ENCODE assay signal across 1 cellular context in the genomic region with DNA sequence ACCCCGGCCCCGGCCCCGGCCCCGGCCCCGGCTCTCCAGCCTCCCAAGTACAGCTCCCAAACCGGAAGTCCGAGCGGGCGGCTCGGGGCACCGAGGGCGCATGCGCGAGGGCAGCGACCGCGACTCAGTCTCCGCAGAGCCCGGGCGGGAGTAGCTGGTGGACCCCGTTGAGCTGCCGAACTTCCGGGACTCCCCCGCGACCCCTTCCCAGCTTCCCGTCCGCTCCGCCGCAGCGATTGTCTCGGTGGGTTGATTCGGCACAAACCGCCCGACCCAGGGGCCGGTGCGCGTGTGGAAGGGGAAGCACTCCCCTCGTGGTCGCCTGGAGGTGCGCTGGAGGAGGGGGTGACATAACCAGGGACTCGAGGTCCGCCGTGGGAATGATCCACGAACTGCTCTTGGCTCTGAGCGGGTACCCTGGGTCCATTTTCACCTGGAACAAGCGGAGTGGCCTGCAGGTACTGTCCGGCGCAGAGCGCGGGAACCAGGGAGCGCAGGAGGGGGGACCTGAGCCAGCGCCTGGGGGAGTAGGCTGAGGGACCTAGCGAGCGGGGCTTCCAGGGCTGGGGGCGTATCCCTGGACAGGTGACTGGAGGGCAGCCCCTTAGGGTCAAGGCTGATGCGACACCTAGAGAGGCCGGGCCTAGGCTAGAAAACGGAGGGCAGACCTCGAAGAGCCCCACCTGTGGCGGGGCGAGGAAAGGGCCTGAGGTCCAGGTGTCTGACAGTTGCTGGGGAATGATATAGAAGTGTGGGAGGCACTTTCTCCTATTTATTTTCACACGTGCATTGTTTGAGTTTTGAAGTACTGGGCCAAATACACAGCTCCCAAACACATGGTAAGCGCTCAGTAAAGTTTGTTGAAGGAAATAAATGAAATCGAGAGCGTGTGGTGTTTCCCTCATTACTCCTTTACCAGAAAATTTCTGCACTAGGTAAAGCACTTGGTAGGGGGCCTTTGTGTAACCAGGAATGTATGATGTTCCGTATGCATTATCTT.
A peak's percentile ranks its signal among the peaks of the same experiment; 100 is the strongest.
TF ChIP-seq lines count a peak whose summit lies in the region.

A gene with protein sequence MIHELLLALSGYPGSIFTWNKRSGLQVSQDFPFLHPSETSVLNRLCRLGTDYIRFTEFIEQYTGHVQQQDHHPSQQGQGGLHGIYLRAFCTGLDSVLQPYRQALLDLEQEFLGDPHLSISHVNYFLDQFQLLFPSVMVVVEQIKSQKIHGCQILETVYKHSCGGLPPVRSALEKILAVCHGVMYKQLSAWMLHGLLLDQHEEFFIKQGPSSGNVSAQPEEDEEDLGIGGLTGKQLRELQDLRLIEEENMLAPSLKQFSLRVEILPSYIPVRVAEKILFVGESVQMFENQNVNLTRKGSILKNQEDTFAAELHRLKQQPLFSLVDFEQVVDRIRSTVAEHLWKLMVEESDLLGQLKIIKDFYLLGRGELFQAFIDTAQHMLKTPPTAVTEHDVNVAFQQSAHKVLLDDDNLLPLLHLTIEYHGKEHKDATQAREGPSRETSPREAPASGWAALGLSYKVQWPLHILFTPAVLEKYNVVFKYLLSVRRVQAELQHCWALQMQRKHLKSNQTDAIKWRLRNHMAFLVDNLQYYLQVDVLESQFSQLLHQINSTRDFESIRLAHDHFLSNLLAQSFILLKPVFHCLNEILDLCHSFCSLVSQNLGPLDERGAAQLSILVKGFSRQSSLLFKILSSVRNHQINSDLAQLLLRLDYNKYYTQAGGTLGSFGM (plus strand): TSS at position 127 of the 1,000 bp plus-strand sequence. CDS start 254 bp downstream, at position 381.
A gene (minus strand): TSS at position 69 of the 1,000 bp plus-strand sequence. CDS start 1,130 bp downstream, outside the sequence.

TF ChIP-seq in HepG2, 621 proteins besides CTCF, POLR2A, EP300 and RAD21 (continued from another document and continues in another):
- no peak for TF ChIP-seq NAIF1 (CRISPR knock-in tag; IDR thresholded peaks at IDR 0.05; ENCODE audit: borderline replicate concordance)
- TF ChIP-seq RBFOX2 (IDR thresholded peaks at IDR 0.05; ENCODE audit: low read depth, low read length) = peak; percentile 88
- TF ChIP-seq, protein P1, sequence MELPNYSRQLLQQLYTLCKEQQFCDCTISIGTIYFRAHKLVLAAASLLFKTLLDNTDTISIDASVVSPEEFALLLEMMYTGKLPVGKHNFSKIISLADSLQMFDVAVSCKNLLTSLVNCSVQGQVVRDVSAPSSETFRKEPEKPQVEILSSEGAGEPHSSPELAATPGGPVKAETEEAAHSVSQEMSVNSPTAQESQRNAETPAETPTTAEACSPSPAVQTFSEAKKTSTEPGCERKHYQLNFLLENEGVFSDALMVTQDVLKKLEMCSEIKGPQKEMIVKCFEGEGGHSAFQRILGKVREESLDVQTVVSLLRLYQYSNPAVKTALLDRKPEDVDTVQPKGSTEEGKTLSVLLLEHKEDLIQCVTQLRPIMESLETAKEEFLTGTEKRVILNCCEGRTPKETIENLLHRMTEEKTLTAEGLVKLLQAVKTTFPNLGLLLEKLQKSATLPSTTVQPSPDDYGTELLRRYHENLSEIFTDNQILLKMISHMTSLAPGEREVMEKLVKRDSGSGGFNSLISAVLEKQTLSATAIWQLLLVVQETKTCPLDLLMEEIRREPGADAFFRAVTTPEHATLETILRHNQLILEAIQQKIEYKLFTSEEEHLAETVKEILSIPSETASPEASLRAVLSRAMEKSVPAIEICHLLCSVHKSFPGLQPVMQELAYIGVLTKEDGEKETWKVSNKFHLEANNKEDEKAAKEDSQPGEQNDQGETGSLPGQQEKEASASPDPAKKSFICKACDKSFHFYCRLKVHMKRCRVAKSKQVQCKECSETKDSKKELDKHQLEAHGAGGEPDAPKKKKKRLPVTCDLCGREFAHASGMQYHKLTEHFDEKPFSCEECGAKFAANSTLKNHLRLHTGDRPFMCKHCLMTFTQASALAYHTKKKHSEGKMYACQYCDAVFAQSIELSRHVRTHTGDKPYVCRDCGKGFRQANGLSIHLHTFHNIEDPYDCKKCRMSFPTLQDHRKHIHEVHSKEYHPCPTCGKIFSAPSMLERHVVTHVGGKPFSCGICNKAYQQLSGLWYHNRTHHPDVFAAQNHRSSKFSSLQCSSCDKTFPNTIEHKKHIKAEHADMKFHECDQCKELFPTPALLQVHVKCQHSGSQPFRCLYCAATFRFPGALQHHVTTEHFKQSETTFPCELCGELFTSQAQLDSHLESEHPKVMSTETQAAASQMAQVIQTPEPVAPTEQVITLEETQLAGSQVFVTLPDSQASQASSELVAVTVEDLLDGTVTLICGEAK (IDR thresholded peaks at IDR 0.05) = 0 out of 2 replicates have a peak, but pooled peaks have one; percentile 21
- TF ChIP-seq, protein P1 (CRISPR knock-in tag; IDR thresholded peaks at IDR 0.05) = no peak; the same call in none of the 2 replicates
- peak; percentile 87; the same call in 1 of the 2 replicates for TF ChIP-seq ZNF879 (CRISPR knock-in tag; IDR thresholded peaks at IDR 0.05)
- TF ChIP-seq, protein P2, sequence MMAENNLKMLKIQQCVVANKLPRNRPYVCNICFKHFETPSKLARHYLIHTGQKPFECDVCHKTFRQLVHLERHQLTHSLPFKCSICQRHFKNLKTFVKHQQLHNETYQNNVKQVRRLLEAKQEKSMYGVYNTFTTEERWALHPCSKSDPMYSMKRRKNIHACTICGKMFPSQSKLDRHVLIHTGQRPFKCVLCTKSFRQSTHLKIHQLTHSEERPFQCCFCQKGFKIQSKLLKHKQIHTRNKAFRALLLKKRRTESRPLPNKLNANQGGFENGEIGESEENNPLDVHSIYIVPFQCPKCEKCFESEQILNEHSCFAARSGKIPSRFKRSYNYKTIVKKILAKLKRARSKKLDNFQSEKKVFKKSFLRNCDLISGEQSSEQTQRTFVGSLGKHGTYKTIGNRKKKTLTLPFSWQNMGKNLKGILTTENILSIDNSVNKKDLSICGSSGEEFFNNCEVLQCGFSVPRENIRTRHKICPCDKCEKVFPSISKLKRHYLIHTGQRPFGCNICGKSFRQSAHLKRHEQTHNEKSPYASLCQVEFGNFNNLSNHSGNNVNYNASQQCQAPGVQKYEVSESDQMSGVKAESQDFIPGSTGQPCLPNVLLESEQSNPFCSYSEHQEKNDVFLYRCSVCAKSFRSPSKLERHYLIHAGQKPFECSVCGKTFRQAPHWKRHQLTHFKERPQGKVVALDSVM (CRISPR knock-in tag; IDR thresholded peaks at IDR 0.05) = peak; percentile 62; the same call in 1 of the 2 replicates
- no peak for TF ChIP-seq TEAD2 (CRISPR knock-in tag; IDR thresholded peaks at IDR 0.05)
- no peak for TF ChIP-seq ZNF20 (CRISPR knock-in tag; IDR thresholded peaks at IDR 0.05)
- no peak for TF ChIP-seq NFRKB (IDR thresholded peaks at IDR 0.05)
- no peak for TF ChIP-seq RXRB (CRISPR knock-in tag; IDR thresholded peaks at IDR 0.05; ENCODE audit: borderline replicate concordance)
- TF ChIP-seq SRF (IDR thresholded peaks at IDR 0.05; ENCODE audit: low read depth, low read length) = no peak
- peak; percentile 67; the same call in 1 of the 2 replicates for TF ChIP-seq SP4 (CRISPR knock-in tag; IDR thresholded peaks at IDR 0.05)
- TF ChIP-seq NR2F1 (CRISPR knock-in tag; IDR thresholded peaks at IDR 0.05) = peak in 1 of 2 experiments; percentile 67; a peak in 2 of 4 replicates
- peak; percentile 84 for TF ChIP-seq ZNF253 (CRISPR knock-in tag; IDR thresholded peaks at IDR 0.05; ENCODE audit: borderline replicate concordance)
- TF ChIP-seq, protein P3, sequence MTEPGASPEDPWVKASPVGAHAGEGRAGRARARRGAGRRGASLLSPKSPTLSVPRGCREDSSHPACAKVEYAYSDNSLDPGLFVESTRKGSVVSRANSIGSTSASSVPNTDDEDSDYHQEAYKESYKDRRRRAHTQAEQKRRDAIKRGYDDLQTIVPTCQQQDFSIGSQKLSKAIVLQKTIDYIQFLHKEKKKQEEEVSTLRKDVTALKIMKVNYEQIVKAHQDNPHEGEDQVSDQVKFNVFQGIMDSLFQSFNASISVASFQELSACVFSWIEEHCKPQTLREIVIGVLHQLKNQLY (CRISPR knock-in tag; IDR thresholded peaks at IDR 0.05) = no peak
- TF ChIP-seq, protein P4, sequence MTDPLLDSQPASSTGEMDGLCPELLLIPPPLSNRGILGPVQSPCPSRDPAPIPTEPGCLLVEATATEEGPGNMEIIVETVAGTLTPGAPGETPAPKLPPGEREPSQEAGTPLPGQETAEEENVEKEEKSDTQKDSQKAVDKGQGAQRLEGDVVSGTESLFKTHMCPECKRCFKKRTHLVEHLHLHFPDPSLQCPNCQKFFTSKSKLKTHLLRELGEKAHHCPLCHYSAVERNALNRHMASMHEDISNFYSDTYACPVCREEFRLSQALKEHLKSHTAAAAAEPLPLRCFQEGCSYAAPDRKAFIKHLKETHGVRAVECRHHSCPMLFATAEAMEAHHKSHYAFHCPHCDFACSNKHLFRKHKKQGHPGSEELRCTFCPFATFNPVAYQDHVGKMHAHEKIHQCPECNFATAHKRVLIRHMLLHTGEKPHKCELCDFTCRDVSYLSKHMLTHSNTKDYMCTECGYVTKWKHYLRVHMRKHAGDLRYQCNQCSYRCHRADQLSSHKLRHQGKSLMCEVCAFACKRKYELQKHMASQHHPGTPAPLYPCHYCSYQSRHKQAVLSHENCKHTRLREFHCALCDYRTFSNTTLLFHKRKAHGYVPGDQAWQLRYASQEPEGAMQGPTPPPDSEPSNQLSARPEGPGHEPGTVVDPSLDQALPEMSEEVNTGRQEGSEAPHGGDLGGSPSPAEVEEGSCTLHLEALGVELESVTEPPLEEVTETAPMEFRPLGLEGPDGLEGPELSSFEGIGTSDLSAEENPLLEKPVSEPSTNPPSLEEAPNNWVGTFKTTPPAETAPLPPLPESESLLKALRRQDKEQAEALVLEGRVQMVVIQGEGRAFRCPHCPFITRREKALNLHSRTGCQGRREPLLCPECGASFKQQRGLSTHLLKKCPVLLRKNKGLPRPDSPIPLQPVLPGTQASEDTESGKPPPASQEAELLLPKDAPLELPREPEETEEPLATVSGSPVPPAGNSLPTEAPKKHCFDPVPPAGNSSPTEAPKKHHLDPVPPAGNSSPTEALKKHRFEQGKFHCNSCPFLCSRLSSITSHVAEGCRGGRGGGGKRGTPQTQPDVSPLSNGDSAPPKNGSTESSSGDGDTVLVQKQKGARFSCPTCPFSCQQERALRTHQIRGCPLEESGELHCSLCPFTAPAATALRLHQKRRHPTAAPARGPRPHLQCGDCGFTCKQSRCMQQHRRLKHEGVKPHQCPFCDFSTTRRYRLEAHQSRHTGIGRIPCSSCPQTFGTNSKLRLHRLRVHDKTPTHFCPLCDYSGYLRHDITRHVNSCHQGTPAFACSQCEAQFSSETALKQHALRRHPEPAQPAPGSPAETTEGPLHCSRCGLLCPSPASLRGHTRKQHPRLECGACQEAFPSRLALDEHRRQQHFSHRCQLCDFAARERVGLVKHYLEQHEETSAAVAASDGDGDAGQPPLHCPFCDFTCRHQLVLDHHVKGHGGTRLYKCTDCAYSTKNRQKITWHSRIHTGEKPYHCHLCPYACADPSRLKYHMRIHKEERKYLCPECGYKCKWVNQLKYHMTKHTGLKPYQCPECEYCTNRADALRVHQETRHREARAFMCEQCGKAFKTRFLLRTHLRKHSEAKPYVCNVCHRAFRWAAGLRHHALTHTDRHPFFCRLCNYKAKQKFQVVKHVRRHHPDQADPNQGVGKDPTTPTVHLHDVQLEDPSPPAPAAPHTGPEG (CRISPR knock-in tag; IDR thresholded peaks at IDR 0.05) = no peak; the same call in 1 of the 2 replicates
- TF ChIP-seq POLR2AphosphoS2 (IDR thresholded peaks at IDR 0.05; ENCODE audit: low read depth, low read length) = no peak
- TF ChIP-seq HMGA1 (CRISPR knock-in tag; conservative IDR thresholded peaks at IDR 0.05) = no peak
- TF ChIP-seq, protein P5, sequence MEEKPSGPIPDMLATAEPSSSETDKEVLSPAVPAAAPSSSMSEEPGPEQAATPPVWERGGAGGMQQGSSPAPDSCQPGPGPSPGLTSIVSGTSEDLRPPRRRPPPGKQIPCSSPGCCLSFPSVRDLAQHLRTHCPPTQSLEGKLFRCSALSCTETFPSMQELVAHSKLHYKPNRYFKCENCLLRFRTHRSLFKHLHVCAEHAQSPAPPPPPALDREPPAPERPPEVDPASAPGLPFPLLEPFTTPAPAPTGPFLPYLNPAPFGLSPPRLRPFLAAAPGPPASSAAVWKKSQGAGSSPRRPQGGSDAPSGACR (CRISPR knock-in tag; IDR thresholded peaks at IDR 0.05) = peak; percentile 78; the same call in 1 of the 2 replicates
- TF ChIP-seq, protein P6, sequence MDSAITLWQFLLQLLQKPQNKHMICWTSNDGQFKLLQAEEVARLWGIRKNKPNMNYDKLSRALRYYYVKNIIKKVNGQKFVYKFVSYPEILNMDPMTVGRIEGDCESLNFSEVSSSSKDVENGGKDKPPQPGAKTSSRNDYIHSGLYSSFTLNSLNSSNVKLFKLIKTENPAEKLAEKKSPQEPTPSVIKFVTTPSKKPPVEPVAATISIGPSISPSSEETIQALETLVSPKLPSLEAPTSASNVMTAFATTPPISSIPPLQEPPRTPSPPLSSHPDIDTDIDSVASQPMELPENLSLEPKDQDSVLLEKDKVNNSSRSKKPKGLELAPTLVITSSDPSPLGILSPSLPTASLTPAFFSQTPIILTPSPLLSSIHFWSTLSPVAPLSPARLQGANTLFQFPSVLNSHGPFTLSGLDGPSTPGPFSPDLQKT (CRISPR knock-in tag; IDR thresholded peaks at IDR 0.05; ENCODE audit: borderline replicate concordance) = no peak
- TF ChIP-seq BHLHE40 (IDR thresholded peaks at IDR 0.05; ENCODE audit: low read length) = no peak
- TF ChIP-seq, protein P7, sequence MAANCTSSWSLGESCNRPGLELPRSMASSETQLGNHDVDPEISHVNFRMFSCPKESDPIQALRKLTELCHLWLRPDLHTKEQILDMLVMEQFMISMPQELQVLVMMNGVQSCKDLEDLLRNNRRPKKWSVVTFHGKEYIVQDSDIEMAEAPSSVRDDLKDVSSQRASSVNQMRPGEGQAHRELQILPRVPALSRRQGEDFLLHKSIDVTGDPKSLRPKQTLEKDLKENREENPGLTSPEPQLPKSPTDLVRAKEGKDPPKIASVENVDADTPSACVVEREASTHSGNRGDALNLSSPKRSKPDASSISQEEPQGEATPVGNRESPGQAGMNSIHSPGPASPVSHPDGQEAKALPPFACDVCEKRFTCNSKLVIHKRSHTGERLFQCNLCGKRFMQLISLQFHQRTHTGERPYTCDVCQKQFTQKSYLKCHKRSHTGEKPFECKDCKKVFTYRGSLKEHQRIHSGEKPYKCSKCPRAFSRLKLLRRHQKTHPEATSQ (CRISPR knock-in tag; IDR thresholded peaks at IDR 0.05; ENCODE audit: borderline replicate concordance) = 0 out of 2 replicates have a peak, but pooled peaks have one; percentile 14
